2 cellular contexts compared by ENCODE assay signal in genomic region chrX:40757058-40757457, GRCh38.
TF ChIP-seq lines count a peak whose summit lies in the region.

No MANE protein-coding gene starts in this region.

TF ChIP-seq in GM23338, 12 proteins besides CTCF, POLR2A, EP300 and RAD21 (continued from another document):
- TF ChIP-seq ZNF114 (CRISPR knock-in tag; IDR thresholded peaks at IDR 0.05) (no peak), ZNF462 (CRISPR knock-in tag; IDR thresholded peaks at IDR 0.05) (no peak), JUNB (IDR thresholded peaks at IDR 0.05; ENCODE audit: unreplicated experiment) (no peak), REST (IDR thresholded peaks at IDR 0.05; ENCODE audit: unreplicated experiment) (no peak), EZH2phosphoT487 (IDR thresholded peaks at IDR 0.05; ENCODE audit: unreplicated experiment) (no peak), ETS1 (IDR thresholded peaks at IDR 0.05) (no peak), STAT1 (IDR thresholded peaks at IDR 0.05; ENCODE audit: unreplicated experiment) (no peak), EZH2 (IDR thresholded peaks at IDR 0.05; ENCODE audit: low read depth, unreplicated experiment) (no peak)
TF ChIP-seq in GM23338: peak in this region for 0.

TF ChIP-seq in HepG2, 621 proteins besides CTCF, POLR2A, EP300 and RAD21 (continued from another document):
- TF ChIP-seq SAFB2 (CRISPR knock-in tag; IDR thresholded peaks at IDR 0.05; ENCODE audit: borderline replicate concordance, low read depth), result no peak
- no peak for TF ChIP-seq IRF9 (CRISPR knock-in tag; IDR thresholded peaks at IDR 0.05; ENCODE audit: borderline replicate concordance)
- peak; percentile 50; the same call in 1 of the 2 replicates for TF ChIP-seq PAXIP1 (CRISPR knock-in tag; conservative IDR thresholded peaks at IDR 0.05)
- no peak for TF ChIP-seq SOX13 (IDR thresholded peaks at IDR 0.05)
- peak in 1 of 2 experiments; percentile 33; a peak in 1 of 4 replicates for TF ChIP-seq SOX13 (CRISPR knock-in tag; conservative IDR thresholded peaks at IDR 0.05 in 1 of 2, IDR thresholded peaks at IDR 0.05 in 1 of 2)
- TF ChIP-seq TEAD3 (CRISPR knock-in tag; optimal IDR thresholded peaks at IDR 0.05; ENCODE audit: borderline replicate concordance), result no peak
